9 cellular contexts compared by ENCODE assay signal in genomic region chr3:152323834-152324233, GRCh38. TPM values are rescaled to one million over a fixed set of nuclear protein-coding genes. Genes with fewer than 3 reads are reported as not detected.
DNase-seq lines count a peak whose midpoint lies in the region; ATAC-seq and TF ChIP-seq lines count a peak whose summit lies in the region.
"Had no signal": no experiment of that assay in that cellular context is flagged by ENCODE, and none has a peak within 500 bp of the region (broad histone marks: within the 10 kb centered on the region; RNA-seq: fewer than 3 reads in every experiment).

No MANE protein-coding gene starts in this region.

- H3K27me3 Mint-ChIP-seq in CD14-positive monocyte (ENCODE audit: low read depth in 3 of 3) = no peaks in the 10 kb centered on the region
- H3K27me3 Mint-ChIP-seq: dendritic cell treated with granulocyte-macrophage colony-stimulating factor and Interleukin-4, amounts not matched to agents 40 ng/mL and 50 ng/mL, for 4 days had no signal

- ATAC-seq in GM19043 (IDR thresholded peaks at IDR 0.05; ENCODE audit: low read depth, unreplicated experiment) (peak; percentile 81), HG03097 (IDR thresholded peaks at IDR 0.05; ENCODE audit: low FRiP score, unreplicated experiment) (peak; percentile 65)

- peaks cover 68% of the 10 kb centered on the region for H3K4me1 Mint-ChIP-seq in CD14-positive monocyte

- peaks cover 0 to 2% (median 0%) of the 10 kb centered on the region in 7 donors for H3K9me3 Mint-ChIP-seq in CD14-positive monocyte
- H3K9me3 Mint-ChIP-seq: dendritic cell treated with granulocyte-macrophage colony-stimulating factor and Interleukin-4, amounts not matched to agents 40 ng/mL and 50 ng/mL, for 4 days had no signal

- no peak for DNase-seq in CD14-positive monocyte (ENCODE audit: low spot score)
- DNase-seq in cerebellar cortex (ENCODE audit: low spot score) = peak; percentile 17
- DNase-seq in DMS 273 (lab: John Stamatoyannopoulos, UW; ENCODE audit: unreplicated experiment) = no peak
- DNase-seq in cerebellar nuclear complex (lab: John Stamatoyannopoulos, UW) = no peak
- DNase-seq in UCSD-AML1 (lab: John Stamatoyannopoulos, UW; ENCODE audit: unreplicated experiment) = no peak
- DNase-seq in cerebellum (ENCODE audit: low spot score) = no peak

- peaks cover 12 to 17% of the 10 kb centered on the region in 2 donors for H3K36me3 Mint-ChIP-seq in CD14-positive monocyte

- no peak for TF ChIP-seq CTCF in CD14-positive monocyte (IDR thresholded peaks at IDR 0.05)

- intact Hi-C loops in CD14-positive monocyte (cut with micrococcal nuclease) = loop anchor here in 1 of 2 donors (5.0 kb wide), 1 partner anchor 33 kb away; no protein-coding TSS in a partner anchor

- peak overlapping the region in 5 of 7 donors; percentile 2 to 88 (median 26) for H3K27ac Mint-ChIP-seq in CD14-positive monocyte
- H3K27ac Mint-ChIP-seq: dendritic cell treated with granulocyte-macrophage colony-stimulating factor and Interleukin-4, amounts not matched to agents 40 ng/mL and 50 ng/mL, for 4 days had no signal

- H3K4me3 Mint-ChIP-seq in CD14-positive monocyte = peak overlapping the region; percentile 60 to 71
- H3K4me3 Mint-ChIP-seq: dendritic cell treated with granulocyte-macrophage colony-stimulating factor and Interleukin-4, amounts not matched to agents 40 ng/mL and 50 ng/mL, for 4 days had no signal

RNA-seq across cellular contexts. Expression of gene MBNL1, which starts 55.1 kb away (rescaled TPM):
- polyA plus RNA-seq in CD14-positive monocyte = 100 to 1,000 TPM; 191 to 204 TPM
- 69.0 TPM for total RNA-seq in cerebellum
